Comparison of ENCODE assay signal across 25 cellular contexts in the genomic region with DNA sequence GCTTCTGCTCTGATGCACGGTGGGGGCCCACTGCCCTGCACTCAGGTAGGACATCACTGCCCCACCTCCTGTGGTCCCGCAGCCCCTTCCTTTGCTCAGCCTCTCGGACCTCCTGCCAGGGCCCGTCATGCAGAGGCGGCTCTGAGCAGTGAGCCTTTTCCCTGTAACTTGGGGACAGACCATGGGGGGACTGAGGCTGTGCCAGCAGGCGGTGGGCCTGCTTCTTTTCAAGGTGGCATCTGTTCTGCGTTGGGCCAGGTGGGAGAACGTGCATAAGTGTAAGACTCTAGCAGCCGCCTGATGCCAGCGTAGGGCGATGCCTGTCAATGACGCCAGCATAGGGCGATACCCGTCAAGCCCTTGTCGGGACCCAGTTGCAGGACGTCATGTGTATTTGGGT.
"Had no signal": no experiment of that assay in that cellular context is flagged by ENCODE, and none has a peak within 500 bp of the region (broad histone marks: within the 10 kb centered on the region; RNA-seq: fewer than 3 reads in every experiment).

No MANE protein-coding gene starts in this region.

- H2AFZ ChIP-seq: neural progenitor cell had no signal

- H3K9ac ChIP-seq: neural progenitor cell had no signal

- H3K4me2 ChIP-seq: neural progenitor cell had no signal

- H3K4me3 ChIP-seq: coronary artery, esophagus muscularis mucosa, gastroesophageal sphincter, heart left ventricle, neural progenitor cell, right lobe of liver, thoracic aorta, tibial nerve, upper lobe of left lung, uterus had no signal

- H3K4me1 ChIP-seq: esophagus muscularis mucosa, foreskin keratinocyte, gastroesophageal sphincter, heart left ventricle, neural progenitor cell, right lobe of liver, tibial nerve, upper lobe of left lung, uterus had no signal

- DNase-seq: central memory CD4-positive, alpha-beta T cell; dermis blood vessel endothelial cell; effector memory CD4-positive, alpha-beta T cell; foreskin keratinocyte; hippocampal formation; kidney glomerular epithelial cell; naive thymus-derived CD4-positive, alpha-beta T cell; nucleus accumbens; retina; small intestine; stimulated activated CD4-positive, alpha-beta T cell treated with anti-CD3 and anti-CD28 coated beads, Interleukin-15, amount 100 ng/mL, for 24 hours; stimulated activated CD4-positive, alpha-beta T cell treated with anti-CD3 and anti-CD28 coated beads, Interleukin-2, amount 100 ng/mL, for 48 hours; stimulated activated naive B cell treated with anti-CD40 and anti-IgM and Interleukin-4, amounts not matched to agents 10 μg/mL and 1 μg/mL and 100 μg/mL, for 72 hours; uterus had no signal

- FAIRE-seq: endothelial cell of umbilical vein, islet of Langerhans, small intestine had no signal

- H3K9me3 ChIP-seq: right lobe of liver, uterus had no signal

- H3K27ac ChIP-seq: coronary artery, esophagus muscularis mucosa, foreskin keratinocyte, gastroesophageal sphincter, heart left ventricle, neural progenitor cell, right lobe of liver, thoracic aorta, tibial nerve, upper lobe of left lung, uterus had no signal

- H3K27me3 ChIP-seq: esophagus muscularis mucosa, foreskin keratinocyte, heart left ventricle, neural progenitor cell, right lobe of liver, tibial nerve, upper lobe of left lung, uterus had no signal

- ATAC-seq: foreskin keratinocyte; gastroesophageal sphincter; heart left ventricle; naive thymus-derived CD4-positive, alpha-beta T cell; stimulated activated naive B cell treated with anti-CD40 and anti-IgM and Interleukin-4, amounts not matched to agents 10 μg/mL and 1 μg/mL and 100 μg/mL, for 72 hours had no signal

- H3K36me3 ChIP-seq: esophagus muscularis mucosa, gastroesophageal sphincter, heart left ventricle, neural progenitor cell, right lobe of liver, thoracic aorta, tibial nerve, upper lobe of left lung, uterus had no signal
